In the genomic region with DNA sequence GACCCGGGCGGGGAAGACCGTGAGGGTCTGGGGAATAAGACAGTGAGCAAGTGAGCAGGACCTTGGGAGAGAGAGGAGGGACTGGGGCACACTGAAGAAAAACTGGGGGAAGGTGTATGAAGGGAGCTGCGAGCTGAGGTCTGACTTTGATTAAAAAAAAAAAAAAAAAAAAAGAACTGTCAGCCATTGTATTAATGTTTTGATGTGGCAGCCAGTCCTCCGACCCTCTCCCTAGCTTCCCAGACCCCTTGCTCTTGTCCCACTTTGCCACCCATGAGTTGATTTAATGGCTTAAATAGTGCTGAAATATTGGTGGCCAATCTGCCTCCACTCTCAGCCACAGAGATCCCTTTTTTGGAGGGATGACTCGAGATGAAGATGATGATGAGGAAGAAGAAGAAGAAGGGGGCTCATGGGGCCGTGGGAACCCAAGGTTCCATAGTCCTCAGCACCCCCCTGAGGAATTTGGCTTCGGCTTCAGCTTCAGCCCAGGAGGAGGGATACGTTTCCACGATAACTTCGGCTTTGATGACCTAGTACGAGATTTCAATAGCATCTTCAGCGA, we compare ENCODE assay signal across 8 cellular contexts. TPM values are rescaled to one million over a fixed set of nuclear protein-coding genes. Genes with fewer than 3 reads are reported as not detected.
A peak's percentile ranks its signal among the peaks of the same experiment; 100 is the strongest.
DNase-seq lines count a peak whose midpoint lies in the region; TF ChIP-seq lines count a peak whose summit lies in the region.

No MANE protein-coding gene starts in this region.

- H3K27ac Mint-ChIP-seq in progenitor cell of endocrine pancreas: peak overlapping the region; percentile 98

- DNase-seq in SJSA1 (ENCODE audit: low read depth in 1 of 2, low spot score in 2 of 2) (no peak), fibroblast of mammary gland (ENCODE audit: low read depth) (no peak), progenitor cell of endocrine pancreas (ENCODE audit: low spot score, unreplicated experiment) (no peak), GM10266 (ENCODE audit: extremely low spot score) (no peak), globus pallidus (ENCODE audit: low spot score) (no peak)
- DNase-seq in stimulated activated CD4-positive, alpha-beta T cell treated with anti-CD3 and anti-CD28 coated beads, Interleukin-1b, Interleukin-23, amount 100 ng/mL, for 48 hours: no peak
- no peak for DNase-seq in activated CD4-positive, CD25-positive, alpha-beta regulatory T cell treated with anti-CD3 and anti-CD28 coated beads, Interleukin-2, amount 50 U/mL, for 72 hours

- H3K4me1 Mint-ChIP-seq in progenitor cell of endocrine pancreas (ENCODE audit: low read depth): peaks cover 15% of the 10 kb centered on the region

- peak overlapping the region; percentile 60 for H3K27ac ChIP-seq in SJSA1

- no peaks in the 10 kb centered on the region for H3K4me1 ChIP-seq in ES-I3 (ENCODE audit: insufficient read depth, low read length)
- peaks cover 8% of the 10 kb centered on the region for H3K4me1 ChIP-seq in SJSA1 (replicated peaks)

- H3K4me3 Mint-ChIP-seq in progenitor cell of endocrine pancreas (ENCODE audit: low read depth): peak overlapping the region; percentile 98

- peaks cover 11% of the 10 kb centered on the region for H3K36me3 Mint-ChIP-seq in progenitor cell of endocrine pancreas (ENCODE audit: insufficient read depth)

- peak overlapping the region; percentile 66 for H3K4me3 ChIP-seq in SJSA1
- H3K4me3 ChIP-seq in fibroblast of mammary gland (ENCODE audit: control insufficient read depth, low read depth, low read length): peak overlapping the region; percentile 100

- peaks cover 13% of the 10 kb centered on the region; the same call in 1 of the 2 replicates for H3K36me3 ChIP-seq in ES-I3 (ENCODE audit: insufficient read depth, low read length)
- peaks cover 41% of the 10 kb centered on the region for H3K36me3 ChIP-seq in SJSA1

- H3K9me3 ChIP-seq in ES-I3 (ENCODE audit: control insufficient read depth, insufficient read depth, low read length) (no peaks in the 10 kb centered on the region), SJSA1 (replicated peaks) (no peaks in the 10 kb centered on the region)

- H3K9me3 Mint-ChIP-seq in progenitor cell of endocrine pancreas (ENCODE audit: low read depth): no peaks in the 10 kb centered on the region

- no peaks in the 10 kb centered on the region for H3K27me3 Mint-ChIP-seq in progenitor cell of endocrine pancreas

- TF ChIP-seq CTCF in fibroblast of mammary gland (conservative IDR thresholded peaks at IDR 0.05; ENCODE audit: control insufficient read depth, insufficient read depth, low read depth, low read length) (no peak), progenitor cell of endocrine pancreas (IDR thresholded peaks at IDR 0.05; ENCODE audit: unreplicated experiment) (no peak), GM10266 (IDR thresholded peaks at IDR 0.05; ENCODE audit: control insufficient read depth, insufficient read depth, low read depth, missing control alignments) (no peak)

- peak overlapping the region; percentile 65 for H3K9ac ChIP-seq in ES-I3 (ENCODE audit: low read depth, low read length)

- no peaks in the 10 kb centered on the region for H3K27me3 ChIP-seq in SJSA1 (replicated peaks)

RNA-seq across cellular contexts. Expression of a gene that starts 0.7 kb away (rescaled TPM):
- total RNA-seq in SJSA1 (2014; rRNA removed; shearing (Covaris generic)): 175 and 184 TPM in 2 replicates
- 51.0 and 52.3 TPM in 2 replicates for total RNA-seq in progenitor cell of endocrine pancreas

RNA-seq across cellular contexts. Expression of a gene that starts 47.8 kb away (rescaled TPM):
- not detected in 2 replicates for total RNA-seq in SJSA1 (2014; rRNA removed; shearing (Covaris generic))
- total RNA-seq in progenitor cell of endocrine pancreas: 0.64 and 0.96 TPM in 2 replicates

RNA-seq across cellular contexts. Expression of a gene that starts 52.2 kb away (rescaled TPM):
- 36.9 and 77.8 TPM in 2 replicates for total RNA-seq in SJSA1 (2014; rRNA removed; shearing (Covaris generic))
- total RNA-seq in progenitor cell of endocrine pancreas: 45.9 and 47.4 TPM in 2 replicates

RNA-seq across cellular contexts. Expression of a gene that starts 52.3 kb away (rescaled TPM):
- 83.4 and 92.1 TPM in 2 replicates for total RNA-seq in SJSA1 (2014; rRNA removed; shearing (Covaris generic))
- total RNA-seq in progenitor cell of endocrine pancreas: 263 and 268 TPM in 2 replicates
